16 cellular contexts compared by ENCODE assay signal in the genomic region with DNA sequence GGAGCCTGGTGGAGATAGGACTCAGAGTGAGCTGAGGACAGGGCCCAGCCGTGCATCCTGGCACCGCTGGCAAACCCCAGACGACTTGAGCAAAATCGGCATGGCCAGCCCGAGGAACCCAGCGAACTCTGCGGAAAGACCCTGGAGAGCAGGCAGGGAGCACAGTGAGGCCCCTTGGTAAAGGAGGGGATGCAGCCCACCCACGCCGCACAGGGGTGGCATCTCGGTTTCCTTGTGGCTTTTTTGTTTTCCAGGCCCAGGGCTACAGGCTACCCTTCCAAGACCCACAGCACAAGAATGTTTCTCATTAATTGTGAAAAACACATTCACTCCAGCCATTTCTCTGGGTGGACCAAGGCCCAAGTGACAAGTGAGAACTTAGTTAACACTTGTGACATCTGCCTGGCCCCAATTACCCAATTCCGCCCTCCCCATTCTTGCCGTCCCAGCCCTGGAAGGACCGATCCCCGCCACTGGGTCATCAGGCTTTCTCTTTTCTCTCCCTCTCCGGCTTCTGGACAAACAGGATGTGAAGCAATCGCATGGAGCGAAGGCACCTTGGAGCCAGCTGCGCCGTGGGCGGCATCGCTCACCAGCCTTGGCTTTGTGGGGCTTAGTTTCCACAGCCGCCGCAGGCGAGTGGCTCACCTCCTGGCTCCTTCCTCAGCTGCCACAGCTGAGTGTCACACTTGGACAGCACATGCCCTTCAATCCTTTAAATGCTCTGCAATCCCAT.
DNase-seq lines count a peak whose midpoint lies in the region; ATAC-seq, FAIRE-seq and TF ChIP-seq lines count a peak whose summit lies in the region.
"Had no signal": no experiment of that assay in that cellular context is flagged by ENCODE, and none has a peak within 500 bp of the region (broad histone marks: within the 10 kb centered on the region; RNA-seq: fewer than 3 reads in every experiment).

No MANE protein-coding gene starts in this region.

- H3K27me3 Mint-ChIP-seq in WTC11 (ENCODE audit: low read depth), result no peaks in the 10 kb centered on the region

- H4K20me1 ChIP-seq in HepG2 (ENCODE audit: insufficient read depth, low read length), result no peaks in the 10 kb centered on the region

- H3K27ac Mint-ChIP-seq in WTC11, result peak overlapping the region; percentile 74; the same call in 1 of the 2 replicates

- H2AFZ ChIP-seq in HepG2 (ENCODE audit: low read length), result no peak overlapping the region

- CTCF ChIA-PET in HepG2 (lab: Yijun Ruan, JAX; ENCODE audit: low intra/inter-chr PET ratio, low total read pairs) (no interaction called here), WTC11 (lab: Charles Lee) (no interaction called here)

- H3K4me2 ChIP-seq in HepG2 (ENCODE audit: low read depth, low read length), result no peak overlapping the region

- H3K9me3 ChIP-seq in HepG2 (ENCODE audit: low read length) (no peaks in the 10 kb centered on the region), right lobe of liver (no peaks in the 10 kb centered on the region), body of pancreas (no peaks in the 10 kb centered on the region), colonic mucosa (no peaks in the 10 kb centered on the region)

- H3K27me3 ChIP-seq in HepG2 (ENCODE audit: control insufficient read depth in 1 of 2, insufficient read depth in 2 of 2, low read length in 2 of 2), result peaks cover 11 to 30% of the 10 kb centered on the region in 2 experiments; a peak in 4 of 5 replicates
- no peaks in the 10 kb centered on the region for H3K27me3 ChIP-seq in right lobe of liver
- no peaks in the 10 kb centered on the region for H3K27me3 ChIP-seq in body of pancreas
- H3K27me3 ChIP-seq in colonic mucosa, result no peaks in the 10 kb centered on the region

- intact Hi-C loops in HepG2 (cut with micrococcal nuclease; ENCODE audit: unreplicated experiment) (no loop called here), right lobe of liver (cut with DNase I) (no loop called here), body of pancreas (cut with DNase I) (no loop called here), colonic mucosa (cut with DNase I) (no loop called here)

- no peak for TF ChIP-seq RAD21 in HepG2 (CRISPR knock-in tag; IDR thresholded peaks at IDR 0.05)

- H3K4me1 ChIP-seq in HepG2 (ENCODE audit: insufficient read depth, low read length) (no peaks in the 10 kb centered on the region), right lobe of liver (no peaks in the 10 kb centered on the region), body of pancreas (peaks cover 16% of the 10 kb centered on the region), colonic mucosa (no peaks in the 10 kb centered on the region)

- peaks cover 19% of the 10 kb centered on the region for H3K4me1 Mint-ChIP-seq in WTC11

- no peak overlapping the region for H3K9ac ChIP-seq in HepG2 (ENCODE audit: insufficient read depth, low read depth, low read length)
- H3K9ac ChIP-seq in colonic mucosa (ENCODE audit: low read depth in 2 of 2, low read length in 2 of 2), result no peak overlapping the region

- peaks cover 2% of the 10 kb centered on the region; the same call in 1 of the 2 replicates for H3K36me3 Mint-ChIP-seq in WTC11

- no peak for FAIRE-seq in HepG2 (lab: Jason Lieb, UNC)
- FAIRE-seq: D721Med, RCC 7860 had no signal

- TF ChIP-seq EP300 in HepG2 (IDR thresholded peaks at IDR 0.05; ENCODE audit: low read depth in 2 of 2, low read length in 2 of 2), result no peak
- no peak for TF ChIP-seq EP300 in HepG2 (CRISPR knock-in tag; IDR thresholded peaks at IDR 0.05; ENCODE audit: borderline replicate concordance)

- POLR2A ChIA-PET in HepG2 (lab: Yijun Ruan, JAX) (no interaction called here), WTC11 (lab: Charles Lee) (no interaction called here)

- WGBS in HepG2 (ENCODE audit: low lambda C conversion rate), result 37% methylated on average over 24 of the region's 24 CpGs
- 64% methylated on average over 10 of the region's 24 CpGs for WGBS in right lobe of liver (ENCODE audit: insufficient coverage, low coverage, low lambda C conversion rate, missing lambda C conversion rate)
- WGBS in body of pancreas, 2 donors, result 89 to 92% methylated on average over 22 to 24 of the region's 24 CpGs

- H3K4me3 ChIP-seq in HepG2 (replicated peaks in 1 of 3; ENCODE audit: insufficient read depth in 1 of 3, low read depth in 2 of 3, low read length in 3 of 3) (no peak overlapping the region), right lobe of liver (no peak overlapping the region), fibroblast of villous mesenchyme (ENCODE audit: low read depth, low read length) (no peak overlapping the region), body of pancreas (no peak overlapping the region), colonic mucosa (no peak overlapping the region)

- BruUV-seq in HepG2 (replicated peaks; lab: Mats Ljungman, UMichigan), result no TSS peak

- H3K9me3 Mint-ChIP-seq in WTC11, result no peaks in the 10 kb centered on the region

- H3K79me2 ChIP-seq in HepG2 (ENCODE audit: insufficient read depth, low read length), result no peaks in the 10 kb centered on the region

- no peak overlapping the region for H3K27ac ChIP-seq in HepG2 (ENCODE audit: extremely low read length, insufficient read depth, low read length)
- no peak overlapping the region for H3K27ac ChIP-seq in right lobe of liver
- H3K27ac ChIP-seq in body of pancreas, result no peak overlapping the region
- no peak overlapping the region for H3K27ac ChIP-seq in colonic mucosa

- TF ChIP-seq CTCF in HepG2 (CRISPR knock-in tag; IDR thresholded peaks at IDR 0.05) (no peak), right lobe of liver (IDR thresholded peaks at IDR 0.05) (no peak), WTC11 (IDR thresholded peaks at IDR 0.05) (no peak), fibroblast of villous mesenchyme (IDR thresholded peaks at IDR 0.05; ENCODE audit: insufficient read depth, low read depth, low read length) (no peak), body of pancreas (IDR thresholded peaks at IDR 0.05) (no peak), colonic mucosa (IDR thresholded peaks at IDR 0.05) (no peak)

- TF ChIP-seq POLR2A in HepG2 (IDR thresholded peaks at IDR 0.05; ENCODE audit: insufficient read depth in 1 of 2, low read depth in 2 of 2, low read length in 2 of 2), result no peak
- TF ChIP-seq POLR2A in right lobe of liver (IDR thresholded peaks at IDR 0.05), result no peak
- TF ChIP-seq POLR2A in body of pancreas (IDR thresholded peaks at IDR 0.05), result no peak

- H3K4me3 Mint-ChIP-seq in WTC11, result no peak overlapping the region

- H3K36me3 ChIP-seq in HepG2 (replicated peaks in 1 of 2; ENCODE audit: control insufficient read depth in 1 of 2, insufficient read depth in 2 of 2, low read length in 2 of 2), result no peaks in the 10 kb centered on the region
- H3K36me3 ChIP-seq in right lobe of liver, result no peaks in the 10 kb centered on the region
- no peaks in the 10 kb centered on the region for H3K36me3 ChIP-seq in body of pancreas (replicated peaks in 1 of 2; ENCODE audit: insufficient read depth in 1 of 2, low read depth in 2 of 2)
- no peaks in the 10 kb centered on the region for H3K36me3 ChIP-seq in colonic mucosa

- no peak for ATAC-seq in HepG2
- no peak for ATAC-seq in right lobe of liver
- no peak for ATAC-seq in WTC11
- no peak for ATAC-seq in body of pancreas

- in situ Hi-C loops in HepG2 (cut with HindIII; ENCODE audit: extremely low pct_ligation_motif_present, low pct_unique_long_range_greater_than_20kb), result no loop called here

- DNase-seq in HepG2 (ENCODE audit: low spot score), result no peak
- no peak for DNase-seq in right lobe of liver
- DNase-seq in WTC11 (ENCODE audit: low spot score), result no peak
- DNase-seq in fibroblast of villous mesenchyme (ENCODE audit: low read depth), result peak; percentile 43
- DNase-seq in OCI-M1 (lab: John Stamatoyannopoulos, UW), result no peak
- DNase-seq in body of pancreas, result no peak
- no peak for DNase-seq in RPMI8226
- DNase-seq in colonic mucosa, result no peak
- DNase-seq: activated CD8-positive, alpha-beta memory T cell treated with anti-CD3 and anti-CD28 coated beads, Interleukin-2, amount 50 U/mL, for 48 hours; activated naive CD4-positive, alpha-beta T cell treated with anti-CD3 and anti-CD28 coated beads, Interleukin-2, amount 50 U/mL, for 16 hours; central memory CD4-positive, alpha-beta T cell; islet precursor cell; NCI-H2029; NCI-H69 had no signal

TF ChIP-seq in HepG2, 621 proteins besides CTCF, POLR2A, EP300 and RAD21:
- TF ChIP-seq, protein P1, sequence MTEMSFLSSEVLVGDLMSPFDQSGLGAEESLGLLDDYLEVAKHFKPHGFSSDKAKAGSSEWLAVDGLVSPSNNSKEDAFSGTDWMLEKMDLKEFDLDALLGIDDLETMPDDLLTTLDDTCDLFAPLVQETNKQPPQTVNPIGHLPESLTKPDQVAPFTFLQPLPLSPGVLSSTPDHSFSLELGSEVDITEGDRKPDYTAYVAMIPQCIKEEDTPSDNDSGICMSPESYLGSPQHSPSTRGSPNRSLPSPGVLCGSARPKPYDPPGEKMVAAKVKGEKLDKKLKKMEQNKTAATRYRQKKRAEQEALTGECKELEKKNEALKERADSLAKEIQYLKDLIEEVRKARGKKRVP (CRISPR knock-in tag; IDR thresholded peaks at IDR 0.05), result no peak
- 0 out of 2 replicates have a peak, but pooled peaks have one; percentile 5 for TF ChIP-seq CEBPB (IDR thresholded peaks at IDR 0.05; ENCODE audit: borderline replicate concordance, low read depth, low read length)

TF ChIP-seq in WTC11, 78 proteins besides CTCF, POLR2A, EP300 and RAD21 (continues in another document):
- TF ChIP-seq USF2 (CRISPR knock-in tag; IDR thresholded peaks at IDR 0.05), result no peak
